ENCODE assay signal across 9 cellular contexts in the genomic region with DNA sequence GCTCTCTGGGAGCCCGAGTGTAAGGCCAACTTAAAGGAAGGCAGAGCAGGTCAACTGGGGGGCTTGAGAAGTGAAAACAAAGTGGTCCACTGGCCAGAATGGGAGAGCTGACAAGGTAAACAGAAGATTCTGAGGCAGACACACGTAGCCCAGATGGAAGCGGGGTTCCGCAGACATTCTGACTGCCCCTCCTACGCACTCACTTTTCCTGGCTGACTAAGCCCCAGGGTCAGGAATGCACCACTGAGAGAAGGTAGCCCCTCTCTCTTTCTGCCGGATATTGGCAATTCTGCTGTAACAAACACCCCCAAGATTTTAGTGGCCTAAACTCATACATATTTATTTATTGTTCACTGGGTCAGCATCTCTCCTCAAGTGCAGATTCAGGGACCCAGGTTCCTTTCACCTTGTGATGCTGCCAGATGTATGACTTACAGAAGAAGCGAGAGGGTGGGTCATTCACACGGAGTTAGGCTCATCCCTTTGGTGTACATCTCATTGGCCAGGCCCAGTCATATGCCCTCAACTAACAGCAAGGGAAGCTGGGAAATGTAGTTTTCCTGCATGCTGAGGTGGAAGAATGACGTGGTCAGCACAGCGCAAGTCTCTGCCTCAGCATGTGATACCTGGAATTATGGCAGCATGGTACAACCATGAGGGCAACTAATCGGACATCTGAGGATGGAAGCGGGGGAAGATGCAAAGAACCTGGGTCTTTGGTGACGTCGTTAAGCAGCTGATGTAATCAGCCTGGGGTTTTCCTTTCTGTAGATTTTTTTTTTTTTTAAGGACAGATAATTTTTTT. TPM values are rescaled to one million over a fixed set of nuclear protein-coding genes. Genes with fewer than 3 reads are reported as not detected.
DNase-seq lines count a peak whose midpoint lies in the region; ATAC-seq lines count a peak whose summit lies in the region.
"Had no signal": no experiment of that assay in that cellular context is flagged by ENCODE, and none has a peak within 500 bp of the region (broad histone marks: within the 10 kb centered on the region; RNA-seq: fewer than 3 reads in every experiment).

No MANE protein-coding gene starts in this region.

- peak overlapping the region; percentile 13 for H3K4me3 ChIP-seq in skeletal muscle cell (ENCODE audit: low read depth, low read length)
- H3K4me3 ChIP-seq: BLaER1 treated with 17β-estradiol and CSF1 and Interleukin-3, amounts not matched to agents 10 nM and 100 nM had no signal

- no peak overlapping the region for H3K4me3 Mint-ChIP-seq in activated naive CD8-positive, alpha-beta T cell treated with anti-CD3 and anti-CD28 coated beads for 36 hours

- ATAC-seq in HG03045 (IDR thresholded peaks at IDR 0.05; ENCODE audit: unreplicated experiment): peak; percentile 94
- ATAC-seq in left ventricle myocardium superior: peak; percentile 87

- DNase-seq in NCI-H748 (lab: John Stamatoyannopoulos, UW; ENCODE audit: unreplicated experiment): peak; percentile 21
- no peak for DNase-seq in NCI-H748 treated with DMSO at 0.1 percent for 48 hours (lab: John Stamatoyannopoulos, UW)
- peak; percentile 46 for DNase-seq in RPMI8226
- peak; percentile 51 for DNase-seq in activated naive CD8-positive, alpha-beta T cell treated with anti-CD3 and anti-CD28 coated beads for 36 hours
- DNase-seq in left ventricle myocardium superior: no peak
- DNase-seq in skeletal muscle cell (ENCODE audit: low read depth): peak; percentile 61
- no peak for DNase-seq in NCI-H128 (lab: John Stamatoyannopoulos, UW; ENCODE audit: unreplicated experiment)

- H3K27me3 Mint-ChIP-seq in activated naive CD8-positive, alpha-beta T cell treated with anti-CD3 and anti-CD28 coated beads for 36 hours: no peaks in the 10 kb centered on the region

- H3K4me1 Mint-ChIP-seq in activated naive CD8-positive, alpha-beta T cell treated with anti-CD3 and anti-CD28 coated beads for 36 hours: peaks cover 15% of the 10 kb centered on the region

- no peaks in the 10 kb centered on the region for H3K9me3 Mint-ChIP-seq in activated naive CD8-positive, alpha-beta T cell treated with anti-CD3 and anti-CD28 coated beads for 36 hours

- intact Hi-C loops in left ventricle myocardium superior (cut with micrococcal nuclease): no loop called here

- no peaks in the 10 kb centered on the region for H3K36me3 Mint-ChIP-seq in activated naive CD8-positive, alpha-beta T cell treated with anti-CD3 and anti-CD28 coated beads for 36 hours

- peak overlapping the region; percentile 91 for H3K27ac Mint-ChIP-seq in activated naive CD8-positive, alpha-beta T cell treated with anti-CD3 and anti-CD28 coated beads for 36 hours

RNA-seq across cellular contexts. Expression of a gene that starts 43.5 kb away (rescaled TPM):
- 100 to 1,000 TPM; 107 to 116 TPM for total RNA-seq in activated naive CD8-positive, alpha-beta T cell treated with anti-CD3 and anti-CD28 coated beads for 36 hours
- total RNA-seq in left ventricle myocardium superior: 63.0 TPM

RNA-seq across cellular contexts. Expression of a gene that starts 43.5 kb away (rescaled TPM):
- 10 to 100 TPM; 12.4 to 12.7 TPM for total RNA-seq in activated naive CD8-positive, alpha-beta T cell treated with anti-CD3 and anti-CD28 coated beads for 36 hours
- 4.3 TPM for total RNA-seq in left ventricle myocardium superior

Comparison
In these comparisons a context has a peak if more than half of its experiments do, and no peak if none do; other contexts are left out.
1. DNase-seq: peak in NCI-H748 (single experiment), RPMI8226 (single experiment), activated naive CD8-positive, alpha-beta T cell treated with anti-CD3 and anti-CD28 coated beads for 36 hours (single experiment) and skeletal muscle cell (single experiment); none in NCI-H748 treated with DMSO at 0.1 percent for 48 hours (single experiment), left ventricle myocardium superior (single experiment) and NCI-H128 (single experiment).